ENCODE assay signal across 25 cellular contexts in the genomic region with DNA sequence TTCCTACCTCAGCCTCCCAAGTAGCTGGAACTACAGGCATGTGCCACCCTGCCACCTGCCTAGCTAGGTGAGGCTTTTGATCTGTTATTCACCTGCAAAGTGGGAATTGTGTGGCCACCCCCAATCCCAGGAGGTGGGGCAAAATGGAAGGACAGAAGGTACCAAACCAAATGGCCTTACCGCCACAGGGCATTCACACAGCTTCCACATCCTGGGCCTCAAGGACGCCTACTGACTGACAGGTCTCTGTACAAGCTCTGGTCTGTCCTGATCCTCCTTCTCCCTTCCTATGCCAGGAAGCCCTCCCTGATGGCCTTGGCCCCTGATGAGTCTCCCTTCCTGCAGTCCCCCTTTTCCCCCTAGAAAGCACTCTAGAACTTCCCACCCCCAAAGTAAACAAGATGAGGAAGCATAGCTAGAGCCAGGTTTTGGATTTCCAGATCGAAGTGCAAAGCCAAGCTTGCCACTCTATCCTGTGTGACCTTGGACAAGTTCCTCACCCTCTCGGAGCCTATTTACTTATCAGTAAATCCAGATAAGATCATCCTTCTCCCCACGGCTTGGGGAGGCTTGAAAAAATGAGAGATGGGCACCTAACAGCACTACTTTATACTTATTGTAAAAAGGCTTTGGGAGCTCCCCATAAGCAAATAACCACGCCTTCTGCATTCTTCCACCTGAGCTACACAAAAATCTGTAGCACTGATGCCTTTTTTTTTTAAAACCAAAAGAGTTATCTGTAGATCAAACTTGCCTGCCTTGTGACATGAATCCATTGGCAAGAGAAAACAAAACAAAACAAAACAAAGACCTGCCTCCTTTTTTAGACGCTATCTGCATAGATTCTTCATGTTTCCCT. TPM values are rescaled to one million over a fixed set of nuclear protein-coding genes. Genes with fewer than 3 reads are reported as not detected.
DNase-seq lines count a peak whose midpoint lies in the region; ATAC-seq and TF ChIP-seq lines count a peak whose summit lies in the region.
"Had no signal": no experiment of that assay in that cellular context is flagged by ENCODE, and none has a peak within 500 bp of the region (broad histone marks: within the 10 kb centered on the region; RNA-seq: fewer than 3 reads in every experiment).

No MANE protein-coding gene starts in this region.

- no peak overlapping the region for H3K4me3 ChIP-seq in breast epithelium
- no peak overlapping the region for H3K4me3 ChIP-seq in colonic mucosa
- no peak overlapping the region for H3K4me3 ChIP-seq in mucosa of stomach (ENCODE audit: low read length)
- H3K4me3 ChIP-seq: BLaER1, esophagus muscularis mucosa, gastroesophageal sphincter, left lung, prostate gland had no signal

- intact Hi-C loops in MCF 10A (cut with micrococcal nuclease) (no loop called here), breast epithelium (cut with DNase I; ENCODE audit: low total_unique reads) (no loop called here), colonic mucosa (cut with DNase I) (no loop called here)

- BruUV-seq in MCF 10A (replicated peaks; lab: Mats Ljungman, UMichigan) = no TSS peak

- H3K9me3 Mint-ChIP-seq in MCF 10A (ENCODE audit: unreplicated experiment) = no peaks in the 10 kb centered on the region
- H3K9me3 Mint-ChIP-seq: activated CD4-positive, alpha-beta T cell treated with anti-CD3 and anti-CD28 coated beads, Interleukin-2, amount 10 ng/mL, durations not matched to agents 7 days and 5 days; central memory CD8-positive, alpha-beta T cell; neural crest cell had no signal

- POLR2A ChIA-PET in MCF 10A (lab: Yijun Ruan, JAX) = interaction anchor here (0.6 to 8.0 kb wide), 9 partner anchors 14 to 166 kb away, joined by 3 to 137 read pairs (median 4); a partner anchor contains a TSS

- no peak for TF ChIP-seq POLR2A in breast epithelium (IDR thresholded peaks at IDR 0.05)

- H3K4me1 ChIP-seq in breast epithelium (peaks cover 0 to 7% of the 10 kb centered on the region in 2 donors), colonic mucosa (peaks cover 11% of the 10 kb centered on the region), mucosa of stomach (ENCODE audit: control insufficient read depth, insufficient read depth, low read length) (peaks cover 58% of the 10 kb centered on the region)
- H3K4me1 ChIP-seq: prostate gland had no signal

- ATAC-seq in HG03457 (IDR thresholded peaks at IDR 0.05; ENCODE audit: unreplicated experiment) (no peak), HG03442 (IDR thresholded peaks at IDR 0.05; ENCODE audit: unreplicated experiment) (no peak)
- ATAC-seq: gastroesophageal sphincter, left lung had no signal

- no peak overlapping the region for H3K9ac ChIP-seq in colonic mucosa (ENCODE audit: low read depth in 2 of 2, low read length in 2 of 2)
- H3K9ac ChIP-seq in mucosa of stomach (ENCODE audit: low read length) = peak overlapping the region; percentile 33
- H3K9ac ChIP-seq: BLaER1 had no signal

- H3K27ac Mint-ChIP-seq in MCF 10A (ENCODE audit: low read depth, unreplicated experiment) = peak overlapping the region; percentile 26
- H3K27ac Mint-ChIP-seq: activated CD4-positive, alpha-beta T cell treated with anti-CD3 and anti-CD28 coated beads, Interleukin-2, amount 10 ng/mL, durations not matched to agents 7 days and 5 days had no signal

- H3K36me3 ChIP-seq in breast epithelium (no peaks in the 10 kb centered on the region), colonic mucosa (no peaks in the 10 kb centered on the region), mucosa of stomach (ENCODE audit: control insufficient read depth, insufficient read depth, low read length) (no peaks in the 10 kb centered on the region)
- H3K36me3 ChIP-seq: BLaER1, esophagus muscularis mucosa, gastroesophageal sphincter, left lung, prostate gland had no signal

- TF ChIP-seq CTCF in MCF 10A (IDR thresholded peaks at IDR 0.05; ENCODE audit: unreplicated experiment) (no peak), breast epithelium (IDR thresholded peaks at IDR 0.05) (no peak), colonic mucosa (IDR thresholded peaks at IDR 0.05) (no peak)

- no peak overlapping the region for H3K27ac ChIP-seq in breast epithelium
- H3K27ac ChIP-seq in colonic mucosa = no peak overlapping the region
- H3K27ac ChIP-seq: BLaER1, esophagus muscularis mucosa, gastroesophageal sphincter, left lung, prostate gland had no signal

- CTCF ChIA-PET in MCF 10A (lab: Yijun Ruan, JAX) = interaction anchor here (0.8 to 1.1 kb wide), 6 partner anchors 10 to 203 kb away, joined by 3 to 5 read pairs (median 4); no protein-coding TSS in a partner anchor

- no peaks in the 10 kb centered on the region for H3K36me3 Mint-ChIP-seq in MCF 10A (ENCODE audit: insufficient read depth, unreplicated experiment)

- H3K27me3 ChIP-seq in breast epithelium = no peaks in the 10 kb centered on the region
- no peaks in the 10 kb centered on the region for H3K27me3 ChIP-seq in colonic mucosa
- peaks cover 8% of the 10 kb centered on the region for H3K27me3 ChIP-seq in mucosa of stomach (ENCODE audit: control insufficient read depth, insufficient read depth, low read length)

- H3K9me3 ChIP-seq in breast epithelium (no peaks in the 10 kb centered on the region), colonic mucosa (no peaks in the 10 kb centered on the region), mucosa of stomach (ENCODE audit: control insufficient read depth, low read length) (no peaks in the 10 kb centered on the region)
- H3K9me3 ChIP-seq: BLaER1, esophagus muscularis mucosa, gastroesophageal sphincter, left lung, prostate gland had no signal

- H3K4me3 Mint-ChIP-seq in MCF 10A (ENCODE audit: unreplicated experiment) = peak overlapping the region; percentile 4
- H3K4me3 Mint-ChIP-seq: activated CD4-positive, alpha-beta T cell treated with anti-CD3 and anti-CD28 coated beads, Interleukin-2, amount 10 ng/mL, durations not matched to agents 7 days and 5 days; central memory CD8-positive, alpha-beta T cell; neural crest cell had no signal

- H3K27me3 Mint-ChIP-seq in MCF 10A (ENCODE audit: insufficient read depth, unreplicated experiment) = no peaks in the 10 kb centered on the region

- peaks cover 43% of the 10 kb centered on the region for H3K4me1 Mint-ChIP-seq in MCF 10A (ENCODE audit: insufficient read depth, unreplicated experiment)
- H3K4me1 Mint-ChIP-seq: neural crest cell had no signal

- DNase-seq in MCF 10A (ENCODE audit: unreplicated experiment) = no peak
- no peak for DNase-seq in breast epithelium (ENCODE audit: low spot score in 2 of 2)
- peak; percentile 54 for DNase-seq in colonic mucosa
- DNase-seq in COLO829 (ENCODE audit: low spot score) = no peak
- DNase-seq in activated CD4-positive, alpha-beta T cell treated with anti-CD3 and anti-CD28 coated beads, Interleukin-2, amount 50 U/mL, for 48 hours = no peak
- DNase-seq: activated CD4-positive, alpha-beta T cell treated with anti-CD3 and anti-CD28 coated beads, Interleukin-2, amount 10 ng/mL, durations not matched to agents 7 days and 5 days; activated CD8-positive, alpha-beta memory T cell treated with anti-CD3 and anti-CD28 coated beads, Interleukin-2, amount 50 U/mL, for 48 hours; amniotic stem cell; DMS153; effector memory CD4-positive, alpha-beta T cell; GDM1; KG1; NCI-H187; SHP77 treated with DMSO at 0.1 percent for 48 hours; T-helper 1 cell had no signal

RNA-seq across cellular contexts. Expression of a gene that starts 4.5 kb away (rescaled TPM):
- total RNA-seq in MCF 10A (2022) = 3.9 and 6.1 TPM in 2 replicates
- total RNA-seq in breast epithelium = 10 to 100 TPM in 1 of 3 donors, 1 to 10 TPM in 2; 3.8 to 44.6 (median 7.9) TPM
- total RNA-seq in colonic mucosa = 10 to 100 TPM; 11.6 to 16.7 TPM

RNA-seq across cellular contexts. Expression of a gene that starts 35.0 kb away (rescaled TPM):
- total RNA-seq in MCF 10A (2022) (94.4 and 114 TPM in 2 replicates), breast epithelium (10 to 100 TPM; 50.5 to 64.0 (median 62.4) TPM), colonic mucosa (10 to 100 TPM; 28.6 to 32.7 TPM)
